Comparison of ENCODE assay signal across 8 cellular contexts in genomic region chr5:128537306-128537998, GRCh38. TPM values are rescaled to one million over a fixed set of nuclear protein-coding genes. Genes with fewer than 3 reads are reported as not detected.
DNase-seq lines count a peak whose midpoint lies in the region; ATAC-seq lines count a peak whose summit lies in the region.

No MANE protein-coding gene starts in this region.

- DNase-seq in AG08396 (ENCODE audit: low spot score) (peak; percentile 30), amniotic epithelial cell (ENCODE audit: low read depth) (peak; percentile 53), ureter (ENCODE audit: low spot score) (no peak)
- DNase-seq in activated CD4-positive, alpha-beta memory T cell treated with anti-CD3 and anti-CD28 coated beads, Interleukin-2, amount 10 ng/mL, durations not matched to agents 7 days and 5 days: no peak

- H3K4me1 Mint-ChIP-seq in activated CD4-positive, alpha-beta memory T cell treated with anti-CD3 and anti-CD28 coated beads, Interleukin-2, amount 10 ng/mL, durations not matched to agents 7 days and 5 days: no peaks in the 10 kb centered on the region

- no peaks in the 10 kb centered on the region for H3K9me3 Mint-ChIP-seq in activated CD4-positive, alpha-beta memory T cell treated with anti-CD3 and anti-CD28 coated beads, Interleukin-2, amount 10 ng/mL, durations not matched to agents 7 days and 5 days

- POLR2A ChIA-PET in activated CD4-positive, alpha-beta memory T cell treated with anti-CD3 and anti-CD28 coated beads, Interleukin-2, amount 10 ng/mL, durations not matched to agents 7 days and 5 days (lab: Charles Lee): no interaction called here

- peak; percentile 47 for ATAC-seq in HG02840 (IDR thresholded peaks at IDR 0.05; ENCODE audit: low FRiP score, unreplicated experiment)
- ATAC-seq in GM21786 (IDR thresholded peaks at IDR 0.05; ENCODE audit: unreplicated experiment): no peak

- H3K4me3 Mint-ChIP-seq in activated CD4-positive, alpha-beta memory T cell treated with anti-CD3 and anti-CD28 coated beads, Interleukin-2, amount 10 ng/mL, durations not matched to agents 7 days and 5 days: no peak overlapping the region

- CTCF ChIA-PET in activated CD4-positive, alpha-beta memory T cell treated with anti-CD3 and anti-CD28 coated beads, Interleukin-2, amount 10 ng/mL, durations not matched to agents 7 days and 5 days (lab: Charles Lee): no interaction called here

- H3K4me3 ChIP-seq in iPS-11a (ENCODE audit: low read depth, low read length): peak overlapping the region; percentile 58
- H3K4me3 ChIP-seq in skin epidermis: peak overlapping the region; percentile 16 to 52 (median 34)

- H3K27me3 Mint-ChIP-seq in activated CD4-positive, alpha-beta memory T cell treated with anti-CD3 and anti-CD28 coated beads, Interleukin-2, amount 10 ng/mL, durations not matched to agents 7 days and 5 days: peaks cover 26% of the 10 kb centered on the region

- no peak overlapping the region for H3K27ac Mint-ChIP-seq in activated CD4-positive, alpha-beta memory T cell treated with anti-CD3 and anti-CD28 coated beads, Interleukin-2, amount 10 ng/mL, durations not matched to agents 7 days and 5 days

- H3K27ac ChIP-seq in skin epidermis: peak overlapping the region in 2 of 21 experiments; percentile 26 to 60

- peaks cover 4% of the 10 kb centered on the region for H3K36me3 Mint-ChIP-seq in activated CD4-positive, alpha-beta memory T cell treated with anti-CD3 and anti-CD28 coated beads, Interleukin-2, amount 10 ng/mL, durations not matched to agents 7 days and 5 days (ENCODE audit: low read depth)

RNA-seq across cellular contexts. Expression of gene FBN2, which starts 0.6 kb away (rescaled TPM):
- not detected for total RNA-seq in activated CD4-positive, alpha-beta memory T cell treated with anti-CD3 and anti-CD28 coated beads, Interleukin-2, amount 10 ng/mL, durations not matched to agents 7 days and 5 days
- total RNA-seq in ureter: 4.8 TPM

Comparison
In these comparisons a context has a peak if more than half of its experiments do, and no peak if none do; other contexts are left out.
1. DNase-seq: peak in AG08396 (single experiment) and amniotic epithelial cell (single experiment); none in activated CD4-positive, alpha-beta memory T cell treated with anti-CD3 and anti-CD28 coated beads, Interleukin-2, amount 10 ng/mL, durations not matched to agents 7 days and 5 days (single experiment) and ureter (single experiment).